In the genomic region with DNA sequence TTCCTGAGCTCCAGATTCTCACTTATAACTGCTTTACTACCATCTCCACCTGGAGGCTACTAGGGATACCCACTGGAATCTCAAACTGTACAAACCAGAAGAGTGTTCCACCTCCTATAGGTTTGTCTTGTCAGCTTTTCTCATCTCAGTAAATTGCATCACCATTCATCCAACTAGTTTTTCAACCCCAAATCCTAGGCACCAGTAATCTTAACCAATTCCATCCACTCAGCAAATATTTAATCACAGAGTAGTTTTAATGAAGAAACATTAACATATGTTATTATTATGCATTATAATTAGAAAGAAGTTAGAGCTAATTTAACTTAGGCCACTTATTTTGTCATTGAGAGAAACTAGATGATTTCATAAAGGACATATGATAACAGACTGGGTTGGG, we compare ENCODE assay signal across 30 cellular contexts.
"Had no signal": no experiment of that assay in that cellular context is flagged by ENCODE, and none has a peak within 500 bp of the region (broad histone marks: within the 10 kb centered on the region; RNA-seq: fewer than 3 reads in every experiment).

No MANE protein-coding gene starts in this region.

- DNase-seq: activated B cell treated with CpG ODN at 0.5 μM for 24 hours; activated CD4-positive, alpha-beta memory T cell treated with anti-CD3 and anti-CD28 coated beads for 36 hours; activated CD4-positive, alpha-beta T cell treated with anti-CD3 and anti-CD28 coated beads for 4 hours; activated CD4-positive, alpha-beta T cell treated with anti-CD3 and anti-CD28 coated beads, Interleukin-2, amount 10 ng/mL, durations not matched to agents 24 days and 14 days; activated CD4-positive, alpha-beta T cell treated with anti-CD3 and anti-CD28 coated beads, Interleukin-2, amount 50 U/mL, for 1 hour; activated CD4-positive, alpha-beta T cell treated with anti-CD3 and anti-CD28 coated beads, Interleukin-2, amount 50 U/mL, for 4 hours; activated CD4-positive, CD25-positive, alpha-beta regulatory T cell treated with anti-CD3 and anti-CD28 coated beads, Interleukin-2, amount 50 U/mL, for 72 hours; activated CD8-positive, alpha-beta memory T cell treated with anti-CD3 and anti-CD28 coated beads, Interleukin-2, amount 50 U/mL, for 4 hours; activated CD8-positive, alpha-beta T cell treated with anti-CD3 and anti-CD28 coated beads for 36 hours; activated gamma-delta T cell; activated naive CD4-positive, alpha-beta T cell treated with anti-CD3 and anti-CD28 coated beads, Interleukin-2, amount 10 ng/mL, durations not matched to agents 7 days and 5 days; activated naive CD4-positive, alpha-beta T cell treated with Interleukin-2 at 50 U/mL for 16 hours; activated naive CD8-positive, alpha-beta T cell treated with anti-CD3 and anti-CD28 coated beads, Interleukin-2, amount 10 ng/mL, durations not matched to agents 7 days and 5 days; activated naive CD8-positive, alpha-beta T cell treated with anti-CD3 and anti-CD28 coated beads, Interleukin-2, amount 50 U/mL, for 24 hours; activated T-cell treated with anti-CD3 and anti-CD28 coated beads for 4 hours; activated T-cell treated with anti-CD3 and anti-CD28 coated beads, Interleukin-2, amount 50 U/mL, for 1 hour; activated T-cell treated with anti-CD3 and anti-CD28 coated beads, Interleukin-2, amount 50 U/mL, for 4 hours; activated T-cell treated with anti-CD3 and anti-CD28 coated beads, Interleukin-2, amount 50 U/mL, for 72 hours; amygdala; anterior cingulate cortex; caudate nucleus; cerebellar nuclear complex; T-helper 2 cell; T-helper 9 cell had no signal

- H3K9me3 ChIP-seq: ascending aorta had no signal

- H3K27ac ChIP-seq: ascending aorta, cardiac muscle cell, VCaP had no signal

- H3K4me3 ChIP-seq: ascending aorta, cardiac muscle cell had no signal

- H3K36me3 ChIP-seq: ascending aorta, cardiac muscle cell had no signal

- H3K27me3 ChIP-seq: ascending aorta, cardiac muscle cell had no signal

- ATAC-seq: activated CD8-positive, alpha-beta T cell treated with anti-CD3 and anti-CD28 coated beads for 36 hours; activated naive CD8-positive, alpha-beta T cell treated with anti-CD3 and anti-CD28 coated beads, Interleukin-2, amount 50 U/mL, for 24 hours; activated T-cell treated with anti-CD3 and anti-CD28 coated beads, Interleukin-2, amount 50 U/mL, for 4 hours; activated T-cell treated with anti-CD3 and anti-CD28 coated beads, Interleukin-2, amount 50 U/mL, for 72 hours; activated T-helper 17 cell treated with anti-CD3 and anti-CD28 coated beads, Interleukin-2, amount 50 U/mL, for 72 hours had no signal

- H3K4me1 ChIP-seq: ascending aorta had no signal

- FAIRE-seq: bronchial epithelial cell, TTC549 had no signal
